8 cellular contexts compared by ENCODE assay signal in genomic region chr19:40091205-40092129, GRCh38. TPM values are rescaled to one million over a fixed set of nuclear protein-coding genes. Genes with fewer than 3 reads are reported as not detected.
DNase-seq lines count a peak whose midpoint lies in the region; ATAC-seq and TF ChIP-seq lines count a peak whose summit lies in the region.

No MANE protein-coding gene starts in this region.

- peak overlapping the region; percentile 98 for H3K27ac Mint-ChIP-seq in activated T-helper 2 cell treated with anti-CD3 and anti-CD28 coated beads, Interferon-gamma antibody, Interleukin-2, Interleukin-4, amounts not matched to agents 10 μg/mL and 5 μg/mL and 100 μg/mL, durations not matched to agents 14 hours and 24 hours and 36 hours

- H3K9me3 ChIP-seq in SK-N-SH (no peaks in the 10 kb centered on the region), iPS-20b (ENCODE audit: insufficient read depth, low read depth, low read length) (no peaks in the 10 kb centered on the region), subcutaneous abdominal adipose tissue (ENCODE audit: control insufficient read depth in 5 of 5, low read length in 5 of 5) (no peaks in the 10 kb centered on the region)

- peaks cover 0 to 4% of the 10 kb centered on the region in 2 experiments; a peak in 2 of 4 replicates for H3K4me1 ChIP-seq in SK-N-SH (ENCODE audit: control insufficient read depth in 1 of 2, insufficient read depth in 2 of 2, low read depth in 1 of 2, low read length in 1 of 2)
- H3K4me1 ChIP-seq in iPS-20b (ENCODE audit: insufficient read depth, low read length), result peaks cover 2% of the 10 kb centered on the region; the same call in 1 of the 2 replicates
- peaks cover 0 to 24% (median 21%) of the 10 kb centered on the region in 5 donors for H3K4me1 ChIP-seq in subcutaneous abdominal adipose tissue (ENCODE audit: control insufficient read depth in 5 of 5, insufficient read depth in 5 of 5, low read length in 5 of 5)

- peaks cover 32% of the 10 kb centered on the region for H3K79me2 ChIP-seq in SK-N-SH (ENCODE audit: insufficient read depth)

- peak overlapping the region; percentile 82 to 94 for H3K27ac ChIP-seq in SK-N-SH (ENCODE audit: low read depth in 2 of 2, low read length in 1 of 2)
- H3K27ac ChIP-seq in iPS-20b (ENCODE audit: low read length), result peak overlapping the region; percentile 56
- peak overlapping the region; percentile 94 for H3K27ac ChIP-seq in subcutaneous abdominal adipose tissue (ENCODE audit: low read depth, low read length)

- no peak for DNase-seq in SK-N-SH
- DNase-seq in activated T-helper 2 cell treated with anti-CD3 and anti-CD28 coated beads, Interferon-gamma antibody, Interleukin-2, Interleukin-4, amounts not matched to agents 10 μg/mL and 5 μg/mL and 100 μg/mL, durations not matched to agents 14 hours and 24 hours and 36 hours (ENCODE audit: low spot score), result no peak
- DNase-seq in OCI-M2 (lab: John Stamatoyannopoulos, UW; ENCODE audit: unreplicated experiment), result no peak
- DNase-seq in GM19238 (ENCODE audit: insufficient read length, low spot score), result no peak
- DNase-seq in medulla oblongata (ENCODE audit: extremely low spot score), result no peak

- TF ChIP-seq CTCF in SK-N-SH (IDR thresholded peaks at IDR 0.05), result no peak

- H2AFZ ChIP-seq in SK-N-SH (ENCODE audit: low read depth), result peak overlapping the region; percentile 100

- peak overlapping the region; percentile 83 to 94 for H3K4me3 ChIP-seq in SK-N-SH (ENCODE audit: low read depth in 2 of 2, low read length in 1 of 2)
- peak overlapping the region; percentile 84 for H3K4me3 ChIP-seq in iPS-20b (ENCODE audit: low read length)
- peak overlapping the region; percentile 93 to 99 (median 98) for H3K4me3 ChIP-seq in subcutaneous abdominal adipose tissue (ENCODE audit: low read depth in 1 of 5, low read length in 5 of 5)

- POLR2A ChIA-PET in SK-N-SH (lab: Yijun Ruan, JAX), result interaction anchor here (0.6 to 0.7 kb wide), 4 partner anchors 20 to 257 kb away, joined by 3 read pairs; partner anchors contain the start of genes PLD3 and PSMC4

- H3K9me2 ChIP-seq in SK-N-SH, result no peaks in the 10 kb centered on the region

- TF ChIP-seq EP300 in SK-N-SH (IDR thresholded peaks at IDR 0.05; ENCODE audit: borderline replicate concordance in 1 of 2, low read depth in 1 of 2, low read length in 1 of 2), result no peak

- TF ChIP-seq RAD21 in SK-N-SH (IDR thresholded peaks at IDR 0.05; ENCODE audit: low read length), result no peak

- H3K27me3 ChIP-seq in SK-N-SH (ENCODE audit: insufficient read depth), result no peaks in the 10 kb centered on the region
- 0 out of 2 replicates have a peak, but pooled peaks cover 3% of the 10 kb centered on the region for H3K27me3 ChIP-seq in iPS-20b (ENCODE audit: insufficient read depth, low read length)
- H3K27me3 ChIP-seq in subcutaneous abdominal adipose tissue (ENCODE audit: control insufficient read depth in 5 of 5, insufficient read depth in 4 of 5, low read length in 5 of 5), result peaks cover 0 to 8% (median 0%) of the 10 kb centered on the region in 5 donors

- intact Hi-C loops in activated T-helper 2 cell treated with anti-CD3 and anti-CD28 coated beads, Interferon-gamma antibody, Interleukin-2, Interleukin-4, amounts not matched to agents 10 μg/mL and 5 μg/mL and 100 μg/mL, durations not matched to agents 14 hours and 24 hours and 36 hours (cut with micrococcal nuclease), result no loop called here

- peaks cover 25% of the 10 kb centered on the region for H3K4me1 Mint-ChIP-seq in activated T-helper 2 cell treated with anti-CD3 and anti-CD28 coated beads, Interferon-gamma antibody, Interleukin-2, Interleukin-4, amounts not matched to agents 10 μg/mL and 5 μg/mL and 100 μg/mL, durations not matched to agents 14 hours and 24 hours and 36 hours (ENCODE audit: low read depth)

- no peaks in the 10 kb centered on the region for H3F3A ChIP-seq in SK-N-SH (replicated peaks; ENCODE audit: insufficient read depth)

- H3K9ac ChIP-seq in SK-N-SH (peak overlapping the region; percentile 85), iPS-20b (ENCODE audit: low read depth, low read length) (peak overlapping the region; percentile 82), subcutaneous abdominal adipose tissue (ENCODE audit: low read length in 5 of 5) (peak overlapping the region; percentile 94 to 99 (median 97))

- H3K36me3 ChIP-seq in SK-N-SH (replicated peaks in 1 of 2; ENCODE audit: control insufficient read depth in 1 of 2, insufficient read depth in 2 of 2, low read length in 1 of 2) (peaks cover 0 to 5% of the 10 kb centered on the region in 2 experiments), iPS-20b (ENCODE audit: insufficient read depth, low read depth, low read length) (no peaks in the 10 kb centered on the region), subcutaneous abdominal adipose tissue (ENCODE audit: control insufficient read depth in 5 of 5, insufficient read depth in 5 of 5, low read length in 5 of 5) (no peaks in the 10 kb centered on the region)

- peaks cover 28% of the 10 kb centered on the region for H3K36me3 Mint-ChIP-seq in activated T-helper 2 cell treated with anti-CD3 and anti-CD28 coated beads, Interferon-gamma antibody, Interleukin-2, Interleukin-4, amounts not matched to agents 10 μg/mL and 5 μg/mL and 100 μg/mL, durations not matched to agents 14 hours and 24 hours and 36 hours (ENCODE audit: low read depth)

- peaks cover 20% of the 10 kb centered on the region for H3K9me3 Mint-ChIP-seq in activated T-helper 2 cell treated with anti-CD3 and anti-CD28 coated beads, Interferon-gamma antibody, Interleukin-2, Interleukin-4, amounts not matched to agents 10 μg/mL and 5 μg/mL and 100 μg/mL, durations not matched to agents 14 hours and 24 hours and 36 hours

- WGBS in SK-N-SH (ENCODE audit: low lambda C conversion rate), result 41% methylated on average over 10 of the region's 10 CpGs

- H3K4me3 Mint-ChIP-seq in activated T-helper 2 cell treated with anti-CD3 and anti-CD28 coated beads, Interferon-gamma antibody, Interleukin-2, Interleukin-4, amounts not matched to agents 10 μg/mL and 5 μg/mL and 100 μg/mL, durations not matched to agents 14 hours and 24 hours and 36 hours (ENCODE audit: low read depth), result peak overlapping the region; percentile 99

- CTCF ChIA-PET in SK-N-SH (lab: Yijun Ruan, JAX), result interaction anchor here (0.7 to 2.1 kb wide), 3 partner anchors 49 to 88 kb away, joined by 3 to 6 read pairs (median 4); no protein-coding TSS in a partner anchor

- no peaks in the 10 kb centered on the region for H4K20me1 ChIP-seq in SK-N-SH (ENCODE audit: insufficient read depth)

- H3K4me2 ChIP-seq in SK-N-SH, result peak overlapping the region; percentile 91

- ATAC-seq in SK-N-SH treated with all-trans-retinoic acid at 6 μM for 48 hours, result no peak; the same call in 2 of the 3 replicates

- H3K27me3 Mint-ChIP-seq in activated T-helper 2 cell treated with anti-CD3 and anti-CD28 coated beads, Interferon-gamma antibody, Interleukin-2, Interleukin-4, amounts not matched to agents 10 μg/mL and 5 μg/mL and 100 μg/mL, durations not matched to agents 14 hours and 24 hours and 36 hours (ENCODE audit: low read depth), result peaks cover 9% of the 10 kb centered on the region

TF ChIP-seq in SK-N-SH, 30 proteins besides CTCF, POLR2A, EP300 and RAD21 (continues in another document):
- TF ChIP-seq TAF1 (IDR thresholded peaks at IDR 0.05; ENCODE audit: borderline replicate concordance, low read depth, low read length), result no peak
- no peak for TF ChIP-seq TEAD4 (IDR thresholded peaks at IDR 0.05; ENCODE audit: borderline replicate concordance, insufficient read depth)
- TF ChIP-seq, protein P1, sequence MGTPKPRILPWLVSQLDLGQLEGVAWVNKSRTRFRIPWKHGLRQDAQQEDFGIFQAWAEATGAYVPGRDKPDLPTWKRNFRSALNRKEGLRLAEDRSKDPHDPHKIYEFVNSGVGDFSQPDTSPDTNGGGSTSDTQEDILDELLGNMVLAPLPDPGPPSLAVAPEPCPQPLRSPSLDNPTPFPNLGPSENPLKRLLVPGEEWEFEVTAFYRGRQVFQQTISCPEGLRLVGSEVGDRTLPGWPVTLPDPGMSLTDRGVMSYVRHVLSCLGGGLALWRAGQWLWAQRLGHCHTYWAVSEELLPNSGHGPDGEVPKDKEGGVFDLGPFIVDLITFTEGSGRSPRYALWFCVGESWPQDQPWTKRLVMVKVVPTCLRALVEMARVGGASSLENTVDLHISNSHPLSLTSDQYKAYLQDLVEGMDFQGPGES (IDR thresholded peaks at IDR 0.05; ENCODE audit: low read depth, low read length), result no peak
- no peak for TF ChIP-seq FOSL2 (IDR thresholded peaks at IDR 0.05; ENCODE audit: borderline replicate concordance, low read depth)
- TF ChIP-seq NRF1 (IDR thresholded peaks at IDR 0.05; ENCODE audit: low read depth, low read length), result no peak

TF ChIP-seq in SK-N-SH treated with all-trans-retinoic acid at 6 μM for 48 hours, 23 proteins besides CTCF, POLR2A, EP300 and RAD21:
- TF ChIP-seq TCF4 (CRISPR knock-in tag; IDR thresholded peaks at IDR 0.05; ENCODE audit: borderline replicate concordance), result no peak
- TF ChIP-seq ARNTL (CRISPR knock-in tag; IDR thresholded peaks at IDR 0.05; ENCODE audit: borderline replicate concordance, low read depth), result no peak
- TF ChIP-seq PATZ1 (CRISPR knock-in tag; IDR thresholded peaks at IDR 0.05; ENCODE audit: borderline replicate concordance), result no peak

RNA-seq across cellular contexts. Expression of gene ZNF780A, which starts 0.7 kb away (rescaled TPM):
- polyA plus RNA-seq in SK-N-SH (2012; rRNA removed), result 7.1 and 8.8 TPM in 2 replicates
- 9.7 and 14.1 TPM in 2 replicates for polyA plus RNA-seq in SK-N-SH (2012; cell fraction: cytosol; rRNA removed)
- 7.7 and 10.0 TPM in 2 replicates for polyA plus RNA-seq in SK-N-SH (2012; cell fraction: nucleus; rRNA removed)
- 19.9 and 21.3 TPM in 2 replicates for total RNA-seq in activated T-helper 2 cell treated with anti-CD3 and anti-CD28 coated beads, Interferon-gamma antibody, Interleukin-2, Interleukin-4, amounts not matched to agents 10 μg/mL and 5 μg/mL and 100 μg/mL, durations not matched to agents 14 hours and 24 hours and 36 hours

RNA-seq across cellular contexts. Expression of gene ZNF780B, which starts 35.4 kb away (rescaled TPM):
- 6.4 and 7.0 TPM in 2 replicates for polyA plus RNA-seq in SK-N-SH (2012; rRNA removed)
- 4.9 and 8.6 TPM in 2 replicates for polyA plus RNA-seq in SK-N-SH (2012; cell fraction: cytosol; rRNA removed)
- polyA plus RNA-seq in SK-N-SH (2012; cell fraction: nucleus; rRNA removed), result 8.7 and 13.1 TPM in 2 replicates
- total RNA-seq in activated T-helper 2 cell treated with anti-CD3 and anti-CD28 coated beads, Interferon-gamma antibody, Interleukin-2, Interleukin-4, amounts not matched to agents 10 μg/mL and 5 μg/mL and 100 μg/mL, durations not matched to agents 14 hours and 24 hours and 36 hours, result 19.5 and 20.5 TPM in 2 replicates
